In genomic region chrX:123764967-123765871, GRCh38 we compare ENCODE assay signal across 1 cellular context.
TF ChIP-seq lines count a peak whose summit lies in the region.

No MANE protein-coding gene starts in this region.

TF ChIP-seq in K562, 482 proteins besides CTCF, POLR2A, EP300 and RAD21 (continued from another document and continues in another):
- TF ChIP-seq RREB1 (CRISPR knock-in tag; IDR thresholded peaks at IDR 0.05) (no peak), ILK (tag; IDR thresholded peaks at IDR 0.05; ENCODE audit: borderline replicate concordance, low read depth) (no peak), DEAF1 (CRISPR knock-in tag; IDR thresholded peaks at IDR 0.05) (no peak), CEBPZ (IDR thresholded peaks at IDR 0.05; ENCODE audit: borderline replicate concordance, low read depth, low read length) (no peak), MCM7 (IDR thresholded peaks at IDR 0.05) (no peak), HNRNPL (IDR thresholded peaks at IDR 0.05; ENCODE audit: low read depth, low read length) (no peak), HDAC3 (IDR thresholded peaks at IDR 0.05; ENCODE audit: borderline replicate concordance, partially characterized antibody) (no peak), E2F5 (CRISPR knock-in tag; IDR thresholded peaks at IDR 0.05) (no peak), TCF15 (CRISPR knock-in tag; IDR thresholded peaks at IDR 0.05) (no peak), SLC30A9 (CRISPR knock-in tag; IDR thresholded peaks at IDR 0.05) (no peak), TGIF2 (CRISPR knock-in tag; IDR thresholded peaks at IDR 0.05) (no peak), FOXK2 (conservative IDR thresholded peaks at IDR 0.05 in 1 of 2, IDR thresholded peaks at IDR 0.05 in 1 of 2; ENCODE audit: low read depth in 2 of 2) (0 out of 4 replicates have a peak, but pooled peaks of 1 of the 2 experiments have one; percentile 13), SNRNP70 (optimal IDR thresholded peaks at IDR 0.05; ENCODE audit: low read depth, low read length) (no peak), ELK3 (CRISPR knock-in tag; IDR thresholded peaks at IDR 0.05) (no peak), PHF21A (IDR thresholded peaks at IDR 0.05; ENCODE audit: borderline replicate concordance, low read depth) (no peak), HDAC6 (IDR thresholded peaks at IDR 0.05; ENCODE audit: low read depth, low read length) (no peak), EZH2 (IDR thresholded peaks at IDR 0.05; ENCODE audit: borderline replicate concordance, low read depth, low read length) (no peak), POU5F1 (IDR thresholded peaks at IDR 0.05; ENCODE audit: borderline replicate concordance, low read depth, low read length, partially characterized antibody) (no peak), BDP1 (IDR thresholded peaks at IDR 0.05; ENCODE audit: insufficient read depth, insufficient read length) (no peak), LEF1 (IDR thresholded peaks at IDR 0.05) (no peak), ETV5 (CRISPR knock-in tag; IDR thresholded peaks at IDR 0.05; ENCODE audit: low read depth) (peak; percentile 70), KDM1A (IDR thresholded peaks at IDR 0.05) (no peak), CSDE1 (IDR thresholded peaks at IDR 0.05) (no peak), E2F3 (CRISPR knock-in tag; IDR thresholded peaks at IDR 0.05) (no peak), L3MBTL2 (IDR thresholded peaks at IDR 0.05) (peak; percentile 52; the same call in 1 of the 2 replicates), ZNF707 (CRISPR knock-in tag; conservative IDR thresholded peaks at IDR 0.05) (no peak), ZNF696 (CRISPR knock-in tag; conservative IDR thresholded peaks at IDR 0.05) (no peak), ETV1 (tag; conservative IDR thresholded peaks at IDR 0.05; ENCODE audit: low read depth) (peak; percentile 73), DIDO1 (tag; IDR thresholded peaks at IDR 0.05; ENCODE audit: low read depth) (no peak), SP1 (CRISPR knock-in tag; IDR thresholded peaks at IDR 0.05) (peak; percentile 35; the same call in 1 of the 2 replicates), GATAD2B (IDR thresholded peaks at IDR 0.05; ENCODE audit: borderline replicate concordance) (no peak), ZNF41 (CRISPR knock-in tag; conservative IDR thresholded peaks at IDR 0.05) (no peak)
- TF ChIP-seq, protein P1, sequence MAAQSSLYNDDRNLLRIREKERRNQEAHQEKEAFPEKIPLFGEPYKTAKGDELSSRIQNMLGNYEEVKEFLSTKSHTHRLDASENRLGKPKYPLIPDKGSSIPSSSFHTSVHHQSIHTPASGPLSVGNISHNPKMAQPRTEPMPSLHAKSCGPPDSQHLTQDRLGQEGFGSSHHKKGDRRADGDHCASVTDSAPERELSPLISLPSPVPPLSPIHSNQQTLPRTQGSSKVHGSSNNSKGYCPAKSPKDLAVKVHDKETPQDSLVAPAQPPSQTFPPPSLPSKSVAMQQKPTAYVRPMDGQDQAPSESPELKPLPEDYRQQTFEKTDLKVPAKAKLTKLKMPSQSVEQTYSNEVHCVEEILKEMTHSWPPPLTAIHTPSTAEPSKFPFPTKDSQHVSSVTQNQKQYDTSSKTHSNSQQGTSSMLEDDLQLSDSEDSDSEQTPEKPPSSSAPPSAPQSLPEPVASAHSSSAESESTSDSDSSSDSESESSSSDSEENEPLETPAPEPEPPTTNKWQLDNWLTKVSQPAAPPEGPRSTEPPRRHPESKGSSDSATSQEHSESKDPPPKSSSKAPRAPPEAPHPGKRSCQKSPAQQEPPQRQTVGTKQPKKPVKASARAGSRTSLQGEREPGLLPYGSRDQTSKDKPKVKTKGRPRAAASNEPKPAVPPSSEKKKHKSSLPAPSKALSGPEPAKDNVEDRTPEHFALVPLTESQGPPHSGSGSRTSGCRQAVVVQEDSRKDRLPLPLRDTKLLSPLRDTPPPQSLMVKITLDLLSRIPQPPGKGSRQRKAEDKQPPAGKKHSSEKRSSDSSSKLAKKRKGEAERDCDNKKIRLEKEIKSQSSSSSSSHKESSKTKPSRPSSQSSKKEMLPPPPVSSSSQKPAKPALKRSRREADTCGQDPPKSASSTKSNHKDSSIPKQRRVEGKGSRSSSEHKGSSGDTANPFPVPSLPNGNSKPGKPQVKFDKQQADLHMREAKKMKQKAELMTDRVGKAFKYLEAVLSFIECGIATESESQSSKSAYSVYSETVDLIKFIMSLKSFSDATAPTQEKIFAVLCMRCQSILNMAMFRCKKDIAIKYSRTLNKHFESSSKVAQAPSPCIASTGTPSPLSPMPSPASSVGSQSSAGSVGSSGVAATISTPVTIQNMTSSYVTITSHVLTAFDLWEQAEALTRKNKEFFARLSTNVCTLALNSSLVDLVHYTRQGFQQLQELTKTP (IDR thresholded peaks at IDR 0.05; ENCODE audit: low read depth in 1 of 2, partially characterized antibody in 2 of 2): no peak
- TF ChIP-seq, protein P2, sequence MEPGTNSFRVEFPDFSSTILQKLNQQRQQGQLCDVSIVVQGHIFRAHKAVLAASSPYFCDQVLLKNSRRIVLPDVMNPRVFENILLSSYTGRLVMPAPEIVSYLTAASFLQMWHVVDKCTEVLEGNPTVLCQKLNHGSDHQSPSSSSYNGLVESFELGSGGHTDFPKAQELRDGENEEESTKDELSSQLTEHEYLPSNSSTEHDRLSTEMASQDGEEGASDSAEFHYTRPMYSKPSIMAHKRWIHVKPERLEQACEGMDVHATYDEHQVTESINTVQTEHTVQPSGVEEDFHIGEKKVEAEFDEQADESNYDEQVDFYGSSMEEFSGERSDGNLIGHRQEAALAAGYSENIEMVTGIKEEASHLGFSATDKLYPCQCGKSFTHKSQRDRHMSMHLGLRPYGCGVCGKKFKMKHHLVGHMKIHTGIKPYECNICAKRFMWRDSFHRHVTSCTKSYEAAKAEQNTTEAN (CRISPR knock-in tag; IDR thresholded peaks at IDR 0.05): no peak
- TF ChIP-seq, protein P3, sequence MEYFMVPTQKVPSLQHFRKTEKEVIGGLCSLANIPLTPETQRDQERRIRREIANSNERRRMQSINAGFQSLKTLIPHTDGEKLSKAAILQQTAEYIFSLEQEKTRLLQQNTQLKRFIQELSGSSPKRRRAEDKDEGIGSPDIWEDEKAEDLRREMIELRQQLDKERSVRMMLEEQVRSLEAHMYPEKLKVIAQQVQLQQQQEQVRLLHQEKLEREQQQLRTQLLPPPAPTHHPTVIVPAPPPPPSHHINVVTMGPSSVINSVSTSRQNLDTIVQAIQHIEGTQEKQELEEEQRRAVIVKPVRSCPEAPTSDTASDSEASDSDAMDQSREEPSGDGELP (CRISPR knock-in tag; IDR thresholded peaks at IDR 0.05; ENCODE audit: borderline replicate concordance): peak; percentile 64; the same call in 1 of the 2 replicates
- TF ChIP-seq, protein P4, sequence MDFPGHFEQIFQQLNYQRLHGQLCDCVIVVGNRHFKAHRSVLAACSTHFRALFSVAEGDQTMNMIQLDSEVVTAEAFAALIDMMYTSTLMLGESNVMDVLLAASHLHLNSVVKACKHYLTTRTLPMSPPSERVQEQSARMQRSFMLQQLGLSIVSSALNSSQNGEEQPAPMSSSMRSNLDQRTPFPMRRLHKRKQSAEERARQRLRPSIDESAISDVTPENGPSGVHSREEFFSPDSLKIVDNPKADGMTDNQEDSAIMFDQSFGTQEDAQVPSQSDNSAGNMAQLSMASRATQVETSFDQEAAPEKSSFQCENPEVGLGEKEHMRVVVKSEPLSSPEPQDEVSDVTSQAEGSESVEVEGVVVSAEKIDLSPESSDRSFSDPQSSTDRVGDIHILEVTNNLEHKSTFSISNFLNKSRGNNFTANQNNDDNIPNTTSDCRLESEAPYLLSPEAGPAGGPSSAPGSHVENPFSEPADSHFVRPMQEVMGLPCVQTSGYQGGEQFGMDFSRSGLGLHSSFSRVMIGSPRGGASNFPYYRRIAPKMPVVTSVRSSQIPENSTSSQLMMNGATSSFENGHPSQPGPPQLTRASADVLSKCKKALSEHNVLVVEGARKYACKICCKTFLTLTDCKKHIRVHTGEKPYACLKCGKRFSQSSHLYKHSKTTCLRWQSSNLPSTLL (IDR thresholded peaks at IDR 0.05): no peak
